In the genomic region with DNA sequence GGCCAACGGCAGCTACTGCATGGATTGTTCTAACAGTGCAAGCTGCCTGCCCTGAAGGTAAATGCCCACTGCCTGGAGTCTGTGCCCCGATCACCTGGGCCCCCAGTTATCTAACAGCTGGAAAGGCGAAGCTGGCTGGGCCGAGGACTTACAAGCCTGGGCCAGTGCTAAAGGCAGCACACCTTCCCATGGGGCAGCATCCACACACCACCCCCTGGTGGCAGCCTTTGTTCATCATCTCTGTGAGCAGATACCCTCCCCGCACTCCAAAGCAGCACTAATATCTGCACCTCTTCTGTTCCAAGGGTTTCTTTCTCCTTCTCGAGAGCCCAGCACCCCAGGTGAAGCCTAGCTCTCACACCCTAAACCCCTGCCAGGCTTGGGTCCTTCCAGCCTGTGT, we compare ENCODE assay signal across 8 cellular contexts. TPM values are rescaled to one million over a fixed set of nuclear protein-coding genes. Genes with fewer than 3 reads are reported as not detected.
DNase-seq lines count a peak whose midpoint lies in the region; ATAC-seq and TF ChIP-seq lines count a peak whose summit lies in the region.

No MANE protein-coding gene starts in this region.

- H3K4me1 ChIP-seq in DOHH2 (ENCODE audit: control insufficient read depth, low read length) (peaks cover 8% of the 10 kb centered on the region), esophagus muscularis mucosa (peaks cover 6 to 18% (median 13%) of the 10 kb centered on the region in 4 donors), psoas muscle (peaks cover 4% of the 10 kb centered on the region), ascending aorta (peaks cover 0 to 4% of the 10 kb centered on the region in 2 donors)

- H3K36me3 ChIP-seq in DOHH2 (ENCODE audit: control insufficient read depth, low read length) (no peaks in the 10 kb centered on the region), esophagus muscularis mucosa (no peaks in the 10 kb centered on the region), psoas muscle (ENCODE audit: insufficient read depth in 1 of 2, low read depth in 1 of 2) (no peaks in the 10 kb centered on the region), ascending aorta (no peaks in the 10 kb centered on the region)

- H3F3A ChIP-seq in DOHH2 (ENCODE audit: control insufficient read depth, insufficient read depth) = no peaks in the 10 kb centered on the region

- H4K20me1 ChIP-seq in DOHH2 (ENCODE audit: control insufficient read depth, insufficient read depth, low read depth, low read length) = no peaks in the 10 kb centered on the region

- H3K9me2 ChIP-seq in DOHH2 (replicated peaks; ENCODE audit: control insufficient read depth, low read length) = no peaks in the 10 kb centered on the region

- H3K9me3 ChIP-seq in DOHH2 (ENCODE audit: control insufficient read depth, insufficient read depth, low read length) = no peaks in the 10 kb centered on the region
- H3K9me3 ChIP-seq in esophagus muscularis mucosa = no peaks in the 10 kb centered on the region
- H3K9me3 ChIP-seq in psoas muscle = no peaks in the 10 kb centered on the region
- no peaks in the 10 kb centered on the region for H3K9me3 ChIP-seq in ascending aorta

- peak; percentile 57 to 69 (median 63) for ATAC-seq in psoas muscle

- no peak overlapping the region for H3K4me3 ChIP-seq in DOHH2 (ENCODE audit: low read length)
- no peak overlapping the region for H3K4me3 ChIP-seq in esophagus muscularis mucosa
- H3K4me3 ChIP-seq in psoas muscle = no peak overlapping the region
- no peak overlapping the region for H3K4me3 ChIP-seq in lower leg skin (ENCODE audit: low read depth, poor library complexity, severe bottlenecking)
- H3K4me3 ChIP-seq in ascending aorta = no peak overlapping the region

- TF ChIP-seq EP300 in esophagus muscularis mucosa (IDR thresholded peaks at IDR 0.05) = no peak

- peak; percentile 65 for DNase-seq in GM20000 (ENCODE audit: low spot score)
- peak; percentile 17 for DNase-seq in KG1 (lab: John Stamatoyannopoulos, UW)
- DNase-seq in SW480 (ENCODE audit: low spot score) = peak; percentile 18
- no peak for DNase-seq in esophagus muscularis mucosa (ENCODE audit: extremely low spot score)
- no peak for DNase-seq in psoas muscle
- DNase-seq in lower leg skin (ENCODE audit: low spot score in 2 of 2) = no peak
- no peak for DNase-seq in ascending aorta (ENCODE audit: low spot score in 2 of 2)

- intact Hi-C loops in esophagus muscularis mucosa (cut with DNase I) (no loop called here), psoas muscle (cut with DNase I) (loop anchor here in 1 of 2 donors (10.0 kb wide), 1 partner anchor 319 kb away; no protein-coding TSS in a partner anchor), lower leg skin (cut with DNase I; ENCODE audit: low total_unique reads) (loop anchor here (5.0 kb wide), 1 partner anchor 251 kb away; no protein-coding TSS in a partner anchor), ascending aorta (cut with DNase I) (no loop called here)

- no peak for TF ChIP-seq POLR2A in esophagus muscularis mucosa (IDR thresholded peaks at IDR 0.05; ENCODE audit: low read depth)
- TF ChIP-seq POLR2A in lower leg skin (IDR thresholded peaks at IDR 0.05) = no peak

- no peak overlapping the region for H3K4me2 ChIP-seq in DOHH2 (ENCODE audit: low read length)

- 85% methylated on average over 6 of the region's 6 CpGs for WGBS in esophagus muscularis mucosa
- WGBS in psoas muscle, 3 donors = 74 to 80% (median 75%) methylated on average over 6 of the region's 6 CpGs
- WGBS in lower leg skin, 2 donors = 57 to 68% methylated on average over 6 of the region's 6 CpGs

- TF ChIP-seq CTCF in DOHH2 (IDR thresholded peaks at IDR 0.05; ENCODE audit: low read depth, low read length, poor library complexity, severe bottlenecking) = peak; percentile 60
- TF ChIP-seq CTCF in GM20000 (IDR thresholded peaks at IDR 0.05; ENCODE audit: extremely low read depth, missing control alignments) = peak; percentile 59
- peak; percentile 15 to 35 (median 19) for TF ChIP-seq CTCF in esophagus muscularis mucosa (IDR thresholded peaks at IDR 0.05)
- TF ChIP-seq CTCF in psoas muscle (IDR thresholded peaks at IDR 0.05) = peak; percentile 42
- TF ChIP-seq CTCF in lower leg skin (IDR thresholded peaks at IDR 0.05) = no peak
- no peak for TF ChIP-seq CTCF in ascending aorta (IDR thresholded peaks at IDR 0.05)

- no peaks in the 10 kb centered on the region for H3K79me2 ChIP-seq in DOHH2 (ENCODE audit: control insufficient read depth, low read length)

- H3K27me3 ChIP-seq in DOHH2 (ENCODE audit: control insufficient read depth, low read length) = no peaks in the 10 kb centered on the region; the same call in 1 of the 2 replicates
- H3K27me3 ChIP-seq in esophagus muscularis mucosa = no peaks in the 10 kb centered on the region
- no peaks in the 10 kb centered on the region for H3K27me3 ChIP-seq in psoas muscle (ENCODE audit: insufficient read depth in 3 of 3, low read length in 2 of 3)
- H3K27me3 ChIP-seq in ascending aorta = no peaks in the 10 kb centered on the region

- H3K27ac ChIP-seq in DOHH2 (ENCODE audit: low read depth, low read length) = no peak overlapping the region
- H3K27ac ChIP-seq in esophagus muscularis mucosa (replicated peaks in 1 of 4) = no peak overlapping the region
- H3K27ac ChIP-seq in psoas muscle = no peak overlapping the region
- H3K27ac ChIP-seq in ascending aorta = no peak overlapping the region

RNA-seq across cellular contexts. Expression of a gene that starts 7.6 kb away (rescaled TPM):
- total RNA-seq in esophagus muscularis mucosa (10 to 100 TPM in 1 of 4 donors, 1 to 10 TPM in 3; 5.6 to 10.5 (median 6.5) TPM), psoas muscle (1 to 10 TPM in 3 of 4 donors, under 1 TPM in 1; 0.71 to 2.4 (median 1.5) TPM), lower leg skin (10 to 100 TPM in 1 of 4 donors, 1 to 10 TPM in 2, under 1 TPM in 1; 0.46 to 10.1 (median 3.1) TPM), ascending aorta (6.2 TPM)
- 1 to 10 TPM in 1 of 3 donors, under 1 TPM in 2; 0.37 to 2.7 (median 0.52) TPM for polyA plus RNA-seq in psoas muscle

Comparison
In these comparisons a context has a peak if more than half of its experiments do, and no peak if none do; other contexts are left out.
1. CTCF ChIP-seq: peak in DOHH2 (single experiment), GM20000 (single experiment), esophagus muscularis mucosa (3 of 3) and psoas muscle (single experiment); none in lower leg skin (0 of 3) and ascending aorta (0 of 3).
2. DNase-seq: peak in GM20000 (single experiment), KG1 (single experiment) and SW480 (single experiment); none in esophagus muscularis mucosa (single experiment), psoas muscle (0 of 2), lower leg skin (0 of 2) and ascending aorta (0 of 2).